Comparison of ENCODE assay signal across 1 cellular context in genomic region chr3:119518026-119518425, GRCh38.
TF ChIP-seq lines count a peak whose summit lies in the region.

No MANE protein-coding gene starts in this region.

TF ChIP-seq in GM12878, 131 proteins besides CTCF, POLR2A, EP300 and RAD21:
- TF ChIP-seq IKZF2 (IDR thresholded peaks at IDR 0.05), result no peak
- no peak for TF ChIP-seq IKZF1 (conservative IDR thresholded peaks at IDR 0.05)
- TF ChIP-seq HDAC2 (IDR thresholded peaks at IDR 0.05), result no peak
- TF ChIP-seq FOXM1 (IDR thresholded peaks at IDR 0.05; ENCODE audit: low read depth, low read length), result no peak
- TF ChIP-seq IRF5 (IDR thresholded peaks at IDR 0.05; ENCODE audit: borderline replicate concordance), result no peak
- TF ChIP-seq ZNF274 (IDR thresholded peaks at IDR 0.05; ENCODE audit: insufficient read depth, insufficient read length), result no peak
- no peak for TF ChIP-seq SUZ12 (IDR thresholded peaks at IDR 0.05; ENCODE audit: unreplicated experiment)
- no peak for TF ChIP-seq RCOR1 (conservative IDR thresholded peaks at IDR 0.05; ENCODE audit: low read depth, low read length)
- TF ChIP-seq TAF1 (IDR thresholded peaks at IDR 0.05; ENCODE audit: borderline replicate concordance, low read depth, low read length), result no peak
- no peak for TF ChIP-seq NFYA (IDR thresholded peaks at IDR 0.05; ENCODE audit: borderline replicate concordance, low read depth, low read length)
- no peak for TF ChIP-seq RELB (IDR thresholded peaks at IDR 0.05; ENCODE audit: low read depth)
- TF ChIP-seq NFXL1 (IDR thresholded peaks at IDR 0.05; ENCODE audit: borderline replicate concordance), result no peak
- TF ChIP-seq MYC (IDR thresholded peaks at IDR 0.05; ENCODE audit: insufficient read depth, insufficient read length, insufficient replicate concordance, low read length, severe bottlenecking), result no peak
- no peak for TF ChIP-seq SP1 (IDR thresholded peaks at IDR 0.05; ENCODE audit: low read depth, low read length)
- no peak for TF ChIP-seq ASH2L (IDR thresholded peaks at IDR 0.05; ENCODE audit: borderline replicate concordance, low read depth)
- no peak for TF ChIP-seq WRNIP1 (IDR thresholded peaks at IDR 0.05; ENCODE audit: borderline replicate concordance, low read depth, low read length)
- TF ChIP-seq ZNF687 (IDR thresholded peaks at IDR 0.05), result no peak
- no peak for TF ChIP-seq ESRRA (IDR thresholded peaks at IDR 0.05; ENCODE audit: low read length)
- no peak for TF ChIP-seq CEBPZ (IDR thresholded peaks at IDR 0.05; ENCODE audit: low read depth, low read length)
